15 cellular contexts compared by ENCODE assay signal in genomic region chr1:26337206-26337535, GRCh38. TPM values are rescaled to one million over a fixed set of nuclear protein-coding genes. Genes with fewer than 3 reads are reported as not detected.
DNase-seq lines count a peak whose midpoint lies in the region; ATAC-seq and TF ChIP-seq lines count a peak whose summit lies in the region.
"Had no signal": no experiment of that assay in that cellular context is flagged by ENCODE, and none has a peak within 500 bp of the region (broad histone marks: within the 10 kb centered on the region; RNA-seq: fewer than 3 reads in every experiment).

No MANE protein-coding gene starts in this region.

- ATAC-seq in activated naive CD8-positive, alpha-beta T cell treated with anti-CD3 and anti-CD28 coated beads, Interleukin-2, amount 10 ng/mL, durations not matched to agents 7 days and 5 days (ENCODE audit: low read depth): no peak
- no peak for ATAC-seq in activated naive CD8-positive, alpha-beta T cell treated with anti-CD3 and anti-CD28 coated beads, Interleukin-2, amount 50 U/mL, for 24 hours
- ATAC-seq in Panc1 (0 out of 2 replicates have a peak, but pooled peaks have one; percentile 2), GM19397 (IDR thresholded peaks at IDR 0.05; ENCODE audit: unreplicated experiment) (no peak)
- ATAC-seq in stimulated activated memory B cell treated with anti-CD40 and anti-IgM and Interleukin-4, amounts not matched to agents 10 μg/mL and 1 μg/mL and 100 μg/mL, for 72 hours: no peak

- in situ Hi-C loops in Panc1 (cut with HindIII; ENCODE audit: low pct_unique_long_range_greater_than_20kb, low sequenced_read_pairs): no loop called here

- H3K27me3 Mint-ChIP-seq in activated naive CD8-positive, alpha-beta T cell treated with anti-CD3 and anti-CD28 coated beads, Interleukin-2, amount 10 ng/mL, durations not matched to agents 7 days and 5 days: peaks cover 2% of the 10 kb centered on the region
- peaks cover 7% of the 10 kb centered on the region for H3K27me3 Mint-ChIP-seq in activated naive CD8-positive, alpha-beta T cell treated with anti-CD3 and anti-CD28 coated beads, Interleukin-2, amount 50 U/mL, for 24 hours
- H3K27me3 Mint-ChIP-seq in endothelial cell (ENCODE audit: unreplicated experiment): peaks cover 3% of the 10 kb centered on the region
- no peaks in the 10 kb centered on the region for H3K27me3 Mint-ChIP-seq in stimulated activated memory B cell treated with anti-CD40 and anti-IgM and Interleukin-4, amounts not matched to agents 10 μg/mL and 1 μg/mL and 100 μg/mL, for 72 hours

- intact Hi-C loops in Panc1 (cut with micrococcal nuclease; ENCODE audit: unreplicated experiment): no loop called here

- no peaks in the 10 kb centered on the region for H3K36me3 ChIP-seq in Panc1 (ENCODE audit: control insufficient read depth, insufficient read depth, low read length)

- no peak overlapping the region for H3K4me3 ChIP-seq in Panc1 (ENCODE audit: low read depth in 2 of 2, low read length in 2 of 2)

- no TSS peak for BruUV-seq in Panc1 (replicated peaks; lab: Mats Ljungman, UMichigan)

- no peak for DNase-seq in activated naive CD8-positive, alpha-beta T cell treated with anti-CD3 and anti-CD28 coated beads, Interleukin-2, amount 10 ng/mL, durations not matched to agents 7 days and 5 days
- DNase-seq in activated naive CD8-positive, alpha-beta T cell treated with anti-CD3 and anti-CD28 coated beads, Interleukin-2, amount 50 U/mL, for 24 hours: no peak
- DNase-seq in Panc1 (ENCODE audit: low read depth, low spot score): no peak
- DNase-seq in endothelial cell (ENCODE audit: low spot score): no peak
- DNase-seq in effector CD4-positive, alpha-beta T cell: no peak
- DNase-seq in 8988T: no peak
- DNase-seq: activated CD4-positive, CD25-positive, alpha-beta regulatory T cell treated with anti-CD3 and anti-CD28 coated beads, Interleukin-2, amount 50 U/mL, for 72 hours; hippocampal formation; mesenchymal stem cell had no signal

- no peaks in the 10 kb centered on the region for H3K9me3 Mint-ChIP-seq in activated naive CD8-positive, alpha-beta T cell treated with anti-CD3 and anti-CD28 coated beads, Interleukin-2, amount 10 ng/mL, durations not matched to agents 7 days and 5 days
- no peaks in the 10 kb centered on the region for H3K9me3 Mint-ChIP-seq in activated naive CD8-positive, alpha-beta T cell treated with anti-CD3 and anti-CD28 coated beads, Interleukin-2, amount 50 U/mL, for 24 hours
- no peaks in the 10 kb centered on the region for H3K9me3 Mint-ChIP-seq in endothelial cell (ENCODE audit: unreplicated experiment)
- no peaks in the 10 kb centered on the region for H3K9me3 Mint-ChIP-seq in stimulated activated memory B cell treated with anti-CD40 and anti-IgM and Interleukin-4, amounts not matched to agents 10 μg/mL and 1 μg/mL and 100 μg/mL, for 72 hours

- no peak overlapping the region for H3K27ac Mint-ChIP-seq in activated naive CD8-positive, alpha-beta T cell treated with anti-CD3 and anti-CD28 coated beads, Interleukin-2, amount 10 ng/mL, durations not matched to agents 7 days and 5 days
- H3K27ac Mint-ChIP-seq in activated naive CD8-positive, alpha-beta T cell treated with anti-CD3 and anti-CD28 coated beads, Interleukin-2, amount 50 U/mL, for 24 hours: no peak overlapping the region
- no peak overlapping the region for H3K27ac Mint-ChIP-seq in endothelial cell (ENCODE audit: unreplicated experiment)
- peak overlapping the region; percentile 44 for H3K27ac Mint-ChIP-seq in stimulated activated memory B cell treated with anti-CD40 and anti-IgM and Interleukin-4, amounts not matched to agents 10 μg/mL and 1 μg/mL and 100 μg/mL, for 72 hours

- no peak for TF ChIP-seq CTCF in Panc1 (IDR thresholded peaks at IDR 0.05)
- no peak for TF ChIP-seq CTCF in endothelial cell (IDR thresholded peaks at IDR 0.05; ENCODE audit: unreplicated experiment)

- no peaks in the 10 kb centered on the region for H3K9me3 ChIP-seq in Panc1 (ENCODE audit: control insufficient read depth, insufficient read depth, low read depth, low read length)
- H3K9me3 ChIP-seq: psoas muscle, SK-N-SH had no signal

- CTCF ChIA-PET in Panc1 (lab: Charles Lee): no interaction called here

- POLR2A ChIA-PET in activated naive CD8-positive, alpha-beta T cell treated with anti-CD3 and anti-CD28 coated beads, Interleukin-2, amount 10 ng/mL, durations not matched to agents 7 days and 5 days (lab: Charles Lee): interaction anchor here (1.6 kb wide), 2 partner anchors 52 to 56 kb away, joined by 4 to 5 read pairs; no protein-coding TSS in a partner anchor
- POLR2A ChIA-PET in Panc1 (lab: Charles Lee): interaction anchor here (1.2 kb wide), 1 partner anchor 32 kb away, joined by 3 read pairs; no protein-coding TSS in a partner anchor

- H3K36me3 Mint-ChIP-seq in activated naive CD8-positive, alpha-beta T cell treated with anti-CD3 and anti-CD28 coated beads, Interleukin-2, amount 10 ng/mL, durations not matched to agents 7 days and 5 days: no peaks in the 10 kb centered on the region
- H3K36me3 Mint-ChIP-seq in activated naive CD8-positive, alpha-beta T cell treated with anti-CD3 and anti-CD28 coated beads, Interleukin-2, amount 50 U/mL, for 24 hours (ENCODE audit: low read depth): no peaks in the 10 kb centered on the region
- H3K36me3 Mint-ChIP-seq in endothelial cell (ENCODE audit: low read depth, unreplicated experiment): no peaks in the 10 kb centered on the region
- no peaks in the 10 kb centered on the region for H3K36me3 Mint-ChIP-seq in stimulated activated memory B cell treated with anti-CD40 and anti-IgM and Interleukin-4, amounts not matched to agents 10 μg/mL and 1 μg/mL and 100 μg/mL, for 72 hours

- H3K4me3 Mint-ChIP-seq in activated naive CD8-positive, alpha-beta T cell treated with anti-CD3 and anti-CD28 coated beads, Interleukin-2, amount 10 ng/mL, durations not matched to agents 7 days and 5 days: peak overlapping the region; percentile 87
- no peak overlapping the region for H3K4me3 Mint-ChIP-seq in activated naive CD8-positive, alpha-beta T cell treated with anti-CD3 and anti-CD28 coated beads, Interleukin-2, amount 50 U/mL, for 24 hours
- H3K4me3 Mint-ChIP-seq in endothelial cell (ENCODE audit: unreplicated experiment): peak overlapping the region; percentile 31
- H3K4me3 Mint-ChIP-seq in stimulated activated memory B cell treated with anti-CD40 and anti-IgM and Interleukin-4, amounts not matched to agents 10 μg/mL and 1 μg/mL and 100 μg/mL, for 72 hours: peak overlapping the region; percentile 85

- peaks cover 11% of the 10 kb centered on the region for H3K4me1 Mint-ChIP-seq in activated naive CD8-positive, alpha-beta T cell treated with anti-CD3 and anti-CD28 coated beads, Interleukin-2, amount 10 ng/mL, durations not matched to agents 7 days and 5 days
- H3K4me1 Mint-ChIP-seq in activated naive CD8-positive, alpha-beta T cell treated with anti-CD3 and anti-CD28 coated beads, Interleukin-2, amount 50 U/mL, for 24 hours: peaks cover 14% of the 10 kb centered on the region
- peaks cover 11% of the 10 kb centered on the region for H3K4me1 Mint-ChIP-seq in endothelial cell (ENCODE audit: unreplicated experiment)
- H3K4me1 Mint-ChIP-seq in stimulated activated memory B cell treated with anti-CD40 and anti-IgM and Interleukin-4, amounts not matched to agents 10 μg/mL and 1 μg/mL and 100 μg/mL, for 72 hours: peaks cover 20% of the 10 kb centered on the region

- no peak overlapping the region for H3K27ac ChIP-seq in Panc1 (ENCODE audit: low read length)
- H3K27ac ChIP-seq: psoas muscle had no signal

- H3K4me1 ChIP-seq in Panc1 (ENCODE audit: control insufficient read depth, insufficient read depth, low read length): no peaks in the 10 kb centered on the region

- no peaks in the 10 kb centered on the region for H3K27me3 ChIP-seq in Panc1 (ENCODE audit: control insufficient read depth, insufficient read depth, low read length)

RNA-seq across cellular contexts. Expression of gene CRYBG2, which starts 16.8 kb away (rescaled TPM):
- total RNA-seq in activated naive CD8-positive, alpha-beta T cell treated with anti-CD3 and anti-CD28 coated beads, Interleukin-2, amount 10 ng/mL, durations not matched to agents 7 days and 5 days: 10 to 100 TPM in 1 of 2 experiments, 1 to 10 TPM in 1; 7.9 to 10.3 TPM
- total RNA-seq in Panc1 (2021; ENCODE audit: unreplicated experiment) (0.64 TPM), endothelial cell (ENCODE audit: unreplicated experiment) (1.4 TPM)
- polyA plus RNA-seq in Panc1 (2012; ENCODE audit: insufficient read length): 1.8 TPM

RNA-seq across cellular contexts. Expression of gene CD52, which starts 19.4 kb away (rescaled TPM):
- total RNA-seq in activated naive CD8-positive, alpha-beta T cell treated with anti-CD3 and anti-CD28 coated beads, Interleukin-2, amount 10 ng/mL, durations not matched to agents 7 days and 5 days: 1,000 to 10,000 TPM; 1,078 to 1,088 TPM
- total RNA-seq in Panc1 (2021; ENCODE audit: unreplicated experiment) (1.6 TPM), endothelial cell (ENCODE audit: unreplicated experiment) (21.8 TPM)
- not detected for polyA plus RNA-seq in Panc1 (2012; ENCODE audit: insufficient read length)
- total RNA-seq: cerebellum had no signal
- polyA plus RNA-seq: SK-N-SH had no signal

RNA-seq across cellular contexts. Expression of gene UBXN11, which starts 30.7 kb away (rescaled TPM):
- 10 to 100 TPM; 60.5 to 64.1 TPM for total RNA-seq in activated naive CD8-positive, alpha-beta T cell treated with anti-CD3 and anti-CD28 coated beads, Interleukin-2, amount 10 ng/mL, durations not matched to agents 7 days and 5 days
- total RNA-seq in Panc1 (2021; ENCODE audit: unreplicated experiment) (23.7 TPM), endothelial cell (ENCODE audit: unreplicated experiment) (16.0 TPM)
- 18.4 TPM for polyA plus RNA-seq in Panc1 (2012; ENCODE audit: insufficient read length)

RNA-seq across cellular contexts. Expression of gene ZNF683, which starts 35.4 kb away (rescaled TPM):
- total RNA-seq in activated naive CD8-positive, alpha-beta T cell treated with anti-CD3 and anti-CD28 coated beads, Interleukin-2, amount 10 ng/mL, durations not matched to agents 7 days and 5 days: 1 to 10 TPM; 9.3 to 9.9 TPM
- not detected for total RNA-seq in Panc1 (2021; ENCODE audit: unreplicated experiment)
- not detected for polyA plus RNA-seq in Panc1 (2012; ENCODE audit: insufficient read length)
- not detected for total RNA-seq in endothelial cell (ENCODE audit: unreplicated experiment)
- total RNA-seq: cerebellum, esophagus mucosa, psoas muscle had no signal
- polyA plus RNA-seq: SK-N-SH had no signal

RNA-seq across cellular contexts. Expression of gene SH3BGRL3, which starts 57.3 kb away (rescaled TPM):
- 100 to 1,000 TPM; 531 to 542 TPM for total RNA-seq in activated naive CD8-positive, alpha-beta T cell treated with anti-CD3 and anti-CD28 coated beads, Interleukin-2, amount 10 ng/mL, durations not matched to agents 7 days and 5 days
- total RNA-seq in Panc1 (2021; ENCODE audit: unreplicated experiment) (193 TPM), endothelial cell (ENCODE audit: unreplicated experiment) (226 TPM)
- 432 TPM for polyA plus RNA-seq in Panc1 (2012; ENCODE audit: insufficient read length)

Comparison
In these comparisons a context has a peak if more than half of its experiments do, and no peak if none do; other contexts are left out.
1. RNA of gene CD52, which starts 19.4 kb away (total RNA-seq): 1,078 to 1,088 TPM in activated naive CD8-positive, alpha-beta T cell treated with anti-CD3 and anti-CD28 coated beads, Interleukin-2, amount 10 ng/mL, durations not matched to agents 7 days and 5 days; 21.8 TPM in endothelial cell (single experiment) and 1.6 TPM in Panc1 (single experiment); every median in the first group is over 10 times any median in the second.